In the genomic region with DNA sequence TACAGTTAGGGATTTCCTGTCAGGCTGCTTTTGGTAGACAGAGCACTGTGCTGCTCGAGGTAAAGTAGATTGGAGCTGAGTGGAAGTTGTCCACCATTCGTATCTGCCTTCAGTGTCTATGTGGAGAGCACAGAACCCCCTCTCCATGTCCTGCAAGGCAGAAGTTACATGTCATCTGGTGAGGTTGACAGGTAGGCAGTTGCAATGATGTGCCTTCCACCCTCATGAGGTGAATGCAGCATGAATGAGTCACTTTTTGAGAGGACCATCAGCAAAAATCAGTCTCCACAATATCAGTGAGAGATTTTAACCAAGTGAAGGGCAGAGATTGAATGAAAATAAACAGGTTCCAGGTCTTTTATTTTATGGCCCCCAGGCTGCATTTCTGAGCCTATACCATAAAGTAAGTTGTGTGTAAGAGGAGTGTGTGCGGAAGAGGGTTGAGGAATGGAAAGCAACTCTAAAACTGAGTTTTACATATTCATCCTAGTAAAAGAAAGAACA, we compare ENCODE assay signal across 18 cellular contexts. TPM values are rescaled to one million over a fixed set of nuclear protein-coding genes. Genes with fewer than 3 reads are reported as not detected.
DNase-seq lines count a peak whose midpoint lies in the region; ATAC-seq and TF ChIP-seq lines count a peak whose summit lies in the region.
"Had no signal": no experiment of that assay in that cellular context is flagged by ENCODE, and none has a peak within 500 bp of the region (broad histone marks: within the 10 kb centered on the region; RNA-seq: fewer than 3 reads in every experiment).

No MANE protein-coding gene starts in this region.

- no peaks in the 10 kb centered on the region for H3K79me2 ChIP-seq in HCT116 (ENCODE audit: insufficient read depth, low read length)
- no peaks in the 10 kb centered on the region for H3K79me2 ChIP-seq in osteoblast (ENCODE audit: insufficient read depth, low read length)
- no peaks in the 10 kb centered on the region for H3K79me2 ChIP-seq in smooth muscle cell (ENCODE audit: low read depth)

- H3K4me2 ChIP-seq in HCT116 (ENCODE audit: low read length) (peak overlapping the region; percentile 57), osteoblast (ENCODE audit: insufficient read depth, low read length) (peak overlapping the region; percentile 12), smooth muscle cell (no peak overlapping the region)

- peak overlapping the region; percentile 90 for H2AFZ ChIP-seq in HCT116 (ENCODE audit: low read depth, low read length, poor library complexity, severe bottlenecking)
- H2AFZ ChIP-seq in osteoblast (ENCODE audit: low read length) = peak overlapping the region; percentile 18
- no peak overlapping the region for H2AFZ ChIP-seq in smooth muscle cell (ENCODE audit: low read depth)

- H3F3A ChIP-seq in smooth muscle cell (ENCODE audit: low read depth) = no peaks in the 10 kb centered on the region

- H3K36me3 ChIP-seq in HCT116 (ENCODE audit: control insufficient read depth in 1 of 2, insufficient read depth in 2 of 2, low read length in 2 of 2) (no peaks in the 10 kb centered on the region), osteoblast (ENCODE audit: insufficient read depth, low read length) (no peaks in the 10 kb centered on the region), smooth muscle cell (ENCODE audit: low read depth) (no peaks in the 10 kb centered on the region)
- H3K36me3 ChIP-seq: SJSA1 had no signal

- ATAC-seq in HCT116 (peak; percentile 32), GM18861 (IDR thresholded peaks at IDR 0.05; ENCODE audit: unreplicated experiment) (no peak)
- ATAC-seq: CD8-positive, alpha-beta T cell had no signal

- DNase-seq in HCT116 (ENCODE audit: low read depth, low spot score) (no peak), NCI-H2029 treated with DMSO at 0.1 percent for 48 hours (lab: John Stamatoyannopoulos, UW) (peak; percentile 94), epithelial cell of esophagus (ENCODE audit: low read depth) (peak; percentile 22), osteoblast (ENCODE audit: insufficient read length, low spot score, missing footprints) (peak; percentile 42), ecto neural progenitor cell (ENCODE audit: low spot score) (no peak), smooth muscle cell (lab: John Stamatoyannopoulos, UW; ENCODE audit: unreplicated experiment) (no peak)
- DNase-seq: CD8-positive, alpha-beta T cell; Karpas-422; NCI-H187 treated with DMSO at 0.1 percent for 48 hours; NCI-H2227 treated with DMSO at 0.1 percent for 48 hours; NCI-H524 treated with DMSO at 0.1 percent for 48 hours; RPMI8226 had no signal

- no peak for TF ChIP-seq CTCF in HCT116 (IDR thresholded peaks at IDR 0.05 in 2 of 3, conservative IDR thresholded peaks at IDR 0.05 in 1 of 3; ENCODE audit: borderline replicate concordance in 1 of 3, insufficient read depth in 1 of 3, low read depth in 2 of 3, low read length in 2 of 3)
- no peak for TF ChIP-seq CTCF in epithelial cell of esophagus (IDR thresholded peaks at IDR 0.05; ENCODE audit: insufficient read depth, low read depth, low read length, missing control alignments)
- no peak for TF ChIP-seq CTCF in osteoblast (IDR thresholded peaks at IDR 0.05; ENCODE audit: extremely low read depth, low read depth, low read length)
- no peak for TF ChIP-seq CTCF in smooth muscle cell (IDR thresholded peaks at IDR 0.05; ENCODE audit: borderline replicate concordance, insufficient read depth, poor library complexity, severe bottlenecking)

- no peak for TF ChIP-seq POLR2A in HCT116 (IDR thresholded peaks at IDR 0.05; ENCODE audit: borderline replicate concordance, extremely low read depth, insufficient read depth, insufficient read length)

- no peak overlapping the region for H3K4me3 ChIP-seq in HCT116 (replicated peaks in 1 of 2; ENCODE audit: low read depth in 1 of 2, low read length in 2 of 2)
- H3K4me3 ChIP-seq in epithelial cell of esophagus (ENCODE audit: low read length) = no peak overlapping the region
- no peak overlapping the region for H3K4me3 ChIP-seq in osteoblast (ENCODE audit: insufficient read depth, low read length)
- H3K4me3 ChIP-seq in smooth muscle cell = no peak overlapping the region
- H3K4me3 ChIP-seq: SJSA1 had no signal

- H3K27me3 ChIP-seq in HCT116 (ENCODE audit: insufficient read depth, low read length) (no peaks in the 10 kb centered on the region), osteoblast (ENCODE audit: insufficient read depth, low read length) (no peaks in the 10 kb centered on the region), smooth muscle cell (ENCODE audit: low read depth) (no peaks in the 10 kb centered on the region)

- no peaks in the 10 kb centered on the region for H3K9me3 ChIP-seq in HCT116 (ENCODE audit: control insufficient read depth in 1 of 2, insufficient read depth in 1 of 2, low read depth in 1 of 2, low read length in 2 of 2)
- no peaks in the 10 kb centered on the region for H3K9me3 ChIP-seq in osteoblast (ENCODE audit: low read depth, low read length)
- no peaks in the 10 kb centered on the region for H3K9me3 ChIP-seq in smooth muscle cell (replicated peaks; ENCODE audit: low read depth)
- H3K9me3 ChIP-seq: SJSA1 had no signal

- H4K20me1 ChIP-seq in HCT116 (ENCODE audit: insufficient read depth) (no peaks in the 10 kb centered on the region), osteoblast (ENCODE audit: insufficient read depth, low read length) (no peaks in the 10 kb centered on the region), smooth muscle cell (ENCODE audit: low read depth) (no peaks in the 10 kb centered on the region)

- CTCF ChIA-PET in HCT116 (lab: Charles Lee) = interaction anchor here (1.4 kb wide), 1 partner anchor 260 kb away, joined by 3 read pairs; no protein-coding TSS in a partner anchor

- no TSS peak for BruUV-seq in HCT116 (replicated peaks; lab: Mats Ljungman, UMichigan)

- RAD21 ChIA-PET in HCT116 (lab: Charles Lee; ENCODE audit: low non-redundant PET in 1 of 2, low total read pairs in 2 of 2, uncharacterized antibody in 2 of 2, unreplicated experiment in 2 of 2) = no interaction called here

- H3K9ac ChIP-seq in HCT116 (ENCODE audit: low read length) (no peak overlapping the region), smooth muscle cell (ENCODE audit: low read depth) (no peak overlapping the region)

- 76% methylated on average over 3 of the region's 3 CpGs for WGBS in smooth muscle cell (ENCODE audit: low lambda C conversion rate)

- TF ChIP-seq RAD21 in HCT116 (IDR thresholded peaks at IDR 0.05; ENCODE audit: low read depth) = no peak

- intact Hi-C loops in HCT116 (cut with micrococcal nuclease) = no loop called here

- H3K27ac ChIP-seq in HCT116 (ENCODE audit: low read depth, low read length) = no peak overlapping the region
- H3K27ac ChIP-seq in osteoblast (ENCODE audit: low read depth, low read length) = no peak overlapping the region
- no peak overlapping the region for H3K27ac ChIP-seq in smooth muscle cell (ENCODE audit: low read depth)

- POLR2A ChIA-PET in HCT116 (lab: Charles Lee) = no interaction called here

- H3K4me1 ChIP-seq in HCT116 (ENCODE audit: control insufficient read depth in 1 of 2, insufficient read depth in 2 of 2, low read length in 2 of 2) (peaks cover 3 to 17% of the 10 kb centered on the region in 2 experiments; a peak in 3 of 4 replicates), osteoblast (ENCODE audit: insufficient read depth, low read length) (peaks cover 14% of the 10 kb centered on the region), smooth muscle cell (ENCODE audit: low read depth) (peaks cover 20% of the 10 kb centered on the region)

- no peaks in the 10 kb centered on the region for H3K9me2 ChIP-seq in HCT116 (ENCODE audit: insufficient read depth)

TF ChIP-seq in HCT116, 20 proteins besides CTCF, POLR2A, EP300 and RAD21:
- no peak for TF ChIP-seq ELF1 (IDR thresholded peaks at IDR 0.05; ENCODE audit: borderline replicate concordance, low read depth)
- no peak for TF ChIP-seq SIN3A (IDR thresholded peaks at IDR 0.05; ENCODE audit: low read depth)
- no peak for TF ChIP-seq EZH2 (IDR thresholded peaks at IDR 0.05)
- TF ChIP-seq SRF (IDR thresholded peaks at IDR 0.05; ENCODE audit: low read depth) = no peak

RNA-seq across cellular contexts. Expression of a gene that starts 16.0 kb away (rescaled TPM):
- total RNA-seq in HCT116 (2021; ENCODE audit: unreplicated experiment) (not detected), osteoblast (under 0.01 and 0.29 TPM in 2 replicates), smooth muscle cell (not detected in 2 replicates)
- polyA plus RNA-seq in HCT116 (2012) = not detected in 2 replicates
- polyA plus RNA-seq in smooth muscle cell = 0.11 TPM in 1 of 2 replicates, not detected in the other
- total RNA-seq: CD8-positive, alpha-beta T cell; Daoy; HepG2; OCI-LY7; SJSA1 had no signal
- polyA plus RNA-seq: HepG2 had no signal

RNA-seq across cellular contexts. Expression of a gene that starts 18.1 kb away (rescaled TPM):
- total RNA-seq in HCT116 (2021; ENCODE audit: unreplicated experiment) = 0.05 TPM
- polyA plus RNA-seq in HCT116 (2012) = under 0.01 and 0.01 TPM in 2 replicates
- total RNA-seq in osteoblast = 14.8 and 16.2 TPM in 2 replicates
- total RNA-seq in smooth muscle cell = 3.9 and 4.8 TPM in 2 replicates
- polyA plus RNA-seq in smooth muscle cell = 1.9 and 2.1 TPM in 2 replicates
- total RNA-seq: CD8-positive, alpha-beta T cell; HepG2; OCI-LY7 had no signal
- polyA plus RNA-seq: HepG2 had no signal

RNA-seq across cellular contexts. Expression of a gene that starts 24.0 kb away (rescaled TPM):
- total RNA-seq in HCT116 (2021; ENCODE audit: unreplicated experiment) = not detected
- polyA plus RNA-seq in HCT116 (2012) = not detected in 2 replicates
- total RNA-seq in osteoblast = not detected in 2 replicates
- total RNA-seq in smooth muscle cell = not detected in 2 replicates
- polyA plus RNA-seq in smooth muscle cell = not detected in 2 replicates
- total RNA-seq: CD8-positive, alpha-beta T cell; Daoy; HepG2; OCI-LY7; SJSA1 had no signal
- polyA plus RNA-seq: BJ, HepG2 had no signal

RNA-seq across cellular contexts. Expression of a gene that starts 41.8 kb away (rescaled TPM):
- total RNA-seq in HCT116 (2021; ENCODE audit: unreplicated experiment) = 24.4 TPM
- polyA plus RNA-seq in HCT116 (2012) = 11.3 and 11.4 TPM in 2 replicates
- total RNA-seq in osteoblast = 35.1 and 39.1 TPM in 2 replicates
- 58.5 and 69.4 TPM in 2 replicates for total RNA-seq in smooth muscle cell
- polyA plus RNA-seq in smooth muscle cell = 64.0 and 66.1 TPM in 2 replicates

Comparison
In these comparisons a context has a peak if more than half of its experiments do, and no peak if none do; other contexts are left out.
1. DNase-seq: peak in NCI-H2029 treated with DMSO at 0.1 percent for 48 hours (single experiment), epithelial cell of esophagus (single experiment) and osteoblast (single experiment); none in HCT116 (single experiment), ecto neural progenitor cell (single experiment) and smooth muscle cell (single experiment).